In genomic region chr15:99435138-99435695, GRCh38 we compare ENCODE assay signal across 10 cellular contexts.
DNase-seq lines count a peak whose midpoint lies in the region; ATAC-seq, FAIRE-seq and TF ChIP-seq lines count a peak whose summit lies in the region.
"Had no signal": no experiment of that assay in that cellular context is flagged by ENCODE, and none has a peak within 500 bp of the region (broad histone marks: within the 10 kb centered on the region; RNA-seq: fewer than 3 reads in every experiment).

No MANE protein-coding gene starts in this region.

- H3K4me1 ChIP-seq in GM23248 (ENCODE audit: insufficient read depth) (peaks cover 11% of the 10 kb centered on the region; the same call in 1 of the 2 replicates), esophagus (ENCODE audit: control insufficient read depth in 2 of 2, insufficient read depth in 2 of 2, low read length in 1 of 2) (peaks cover 0 to 30% of the 10 kb centered on the region in 2 donors), prostate gland (replicated peaks) (peaks cover 2% of the 10 kb centered on the region)

- ATAC-seq in HG02938 (IDR thresholded peaks at IDR 0.05; ENCODE audit: unreplicated experiment) (no peak), HG02884 (IDR thresholded peaks at IDR 0.05; ENCODE audit: unreplicated experiment) (no peak)

- peak; percentile 52 for TF ChIP-seq POLR2A in prostate gland (IDR thresholded peaks at IDR 0.05)

- WGBS in GM23248 (ENCODE audit: low coverage in 1 of 2, low lambda C conversion rate in 2 of 2, missing lambda C conversion rate in 2 of 2), 2 experiments = 64% methylated on average over 10 to 18 of the region's 18 CpGs
- WGBS in esophagus, 2 donors = 38 to 43% methylated on average over 16 to 18 of the region's 18 CpGs
- 27% methylated on average over 17 of the region's 18 CpGs for WGBS in prostate gland

- H4K20me1 ChIP-seq in GM23248 (ENCODE audit: insufficient read depth) = no peaks in the 10 kb centered on the region

- H3K27me3 ChIP-seq in GM23248 (replicated peaks; ENCODE audit: insufficient read depth) = no peaks in the 10 kb centered on the region
- no peaks in the 10 kb centered on the region for H3K27me3 ChIP-seq in esophagus (ENCODE audit: control insufficient read depth in 1 of 2, insufficient read depth in 2 of 2, low read length in 2 of 2)
- no peaks in the 10 kb centered on the region for H3K27me3 ChIP-seq in prostate gland (replicated peaks; ENCODE audit: insufficient read depth)

- H3K9me2 ChIP-seq in GM23248 (ENCODE audit: insufficient read depth) = no peaks in the 10 kb centered on the region

- no peaks in the 10 kb centered on the region for H3F3A ChIP-seq in GM23248 (ENCODE audit: insufficient read depth)

- no peak overlapping the region for H3K27ac ChIP-seq in GM23248
- peak overlapping the region; percentile 81 to 92 for H3K27ac ChIP-seq in esophagus (ENCODE audit: low read depth in 2 of 2, low read length in 1 of 2)
- peak overlapping the region; percentile 6 to 28 for H3K27ac ChIP-seq in prostate gland
- H3K27ac ChIP-seq: SK-N-MC had no signal

- TF ChIP-seq CTCF in prostate gland (IDR thresholded peaks at IDR 0.05) (peak in 1 of 4 experiments; percentile 28), D721Med (IDR thresholded peaks at IDR 0.05; ENCODE audit: insufficient read depth, missing control alignments) (no peak)

- intact Hi-C loops in prostate gland (cut with DNase I) = no loop called here

- in situ Hi-C loops in GM23248 (cut with MboI) = no loop called here

- H3K36me3 ChIP-seq in GM23248 (ENCODE audit: low read depth) = no peaks in the 10 kb centered on the region
- H3K36me3 ChIP-seq in esophagus (ENCODE audit: control insufficient read depth in 2 of 2, insufficient read depth in 2 of 2, low read length in 1 of 2) = no peaks in the 10 kb centered on the region
- no peaks in the 10 kb centered on the region for H3K36me3 ChIP-seq in prostate gland

- no peaks in the 10 kb centered on the region for H3K79me2 ChIP-seq in GM23248 (ENCODE audit: insufficient read depth)

- peak overlapping the region; percentile 83 for H2AFZ ChIP-seq in GM23248

- no peak for DNase-seq in GM23248
- peak; percentile 79 for DNase-seq in NCI-H2227 (lab: John Stamatoyannopoulos, UW; ENCODE audit: unreplicated experiment)
- DNase-seq in prostate gland (ENCODE audit: low spot score) = peak; percentile 79
- DNase-seq in D721Med (ENCODE audit: insufficient read length, low spot score) = no peak
- no peak for DNase-seq in UCSD-AML1 (lab: John Stamatoyannopoulos, UW; ENCODE audit: unreplicated experiment)
- DNase-seq: stimulated activated CD4-positive, alpha-beta T cell treated with anti-CD3 and anti-CD28 coated beads, Interleukin-4, amount 100 ng/mL, for 1 hour had no signal

- peak overlapping the region; percentile 22 for H3K4me2 ChIP-seq in GM23248 (ENCODE audit: unreplicated experiment)

- no peak overlapping the region for H3K9ac ChIP-seq in GM23248

- no peaks in the 10 kb centered on the region for H3K9me3 ChIP-seq in GM23248 (ENCODE audit: low read depth)
- H3K9me3 ChIP-seq in esophagus (ENCODE audit: control insufficient read depth in 2 of 2, insufficient read depth in 1 of 2, low read depth in 1 of 2, low read length in 1 of 2) = no peaks in the 10 kb centered on the region
- H3K9me3 ChIP-seq in prostate gland = no peaks in the 10 kb centered on the region

- no peak overlapping the region; the same call in 1 of the 2 replicates for H3K4me3 ChIP-seq in GM23248
- H3K4me3 ChIP-seq in esophagus (ENCODE audit: low read depth in 1 of 2, low read length in 2 of 2) = peak overlapping the region in 1 of 2 donors; percentile 23
- no peak overlapping the region for H3K4me3 ChIP-seq in prostate gland
- H3K4me3 ChIP-seq: SK-N-MC had no signal

- FAIRE-seq in D721Med (lab: Jason Lieb, UNC) = no peak

Comparison
In these comparisons a context has a peak if more than half of its experiments do, and no peak if none do; other contexts are left out.
1. DNase-seq: peak in NCI-H2227 (single experiment) and prostate gland (single experiment); none in GM23248 (single experiment), D721Med (single experiment) and UCSD-AML1 (single experiment).